1 cellular context compared by ENCODE assay signal in genomic region chr2:198314559-198315153, GRCh38.
TF ChIP-seq lines count a peak whose summit lies in the region.

No MANE protein-coding gene starts in this region.

TF ChIP-seq in HCT116, 20 proteins besides CTCF, POLR2A, EP300 and RAD21 (continued from another document):
- no peak for TF ChIP-seq FOSL1 (IDR thresholded peaks at IDR 0.05; ENCODE audit: low read depth)
- TF ChIP-seq, protein P1, sequence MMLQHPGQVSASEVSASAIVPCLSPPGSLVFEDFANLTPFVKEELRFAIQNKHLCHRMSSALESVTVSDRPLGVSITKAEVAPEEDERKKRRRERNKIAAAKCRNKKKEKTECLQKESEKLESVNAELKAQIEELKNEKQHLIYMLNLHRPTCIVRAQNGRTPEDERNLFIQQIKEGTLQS (IDR thresholded peaks at IDR 0.05) = no peak
